8 cellular contexts compared by ENCODE assay signal in the genomic region with DNA sequence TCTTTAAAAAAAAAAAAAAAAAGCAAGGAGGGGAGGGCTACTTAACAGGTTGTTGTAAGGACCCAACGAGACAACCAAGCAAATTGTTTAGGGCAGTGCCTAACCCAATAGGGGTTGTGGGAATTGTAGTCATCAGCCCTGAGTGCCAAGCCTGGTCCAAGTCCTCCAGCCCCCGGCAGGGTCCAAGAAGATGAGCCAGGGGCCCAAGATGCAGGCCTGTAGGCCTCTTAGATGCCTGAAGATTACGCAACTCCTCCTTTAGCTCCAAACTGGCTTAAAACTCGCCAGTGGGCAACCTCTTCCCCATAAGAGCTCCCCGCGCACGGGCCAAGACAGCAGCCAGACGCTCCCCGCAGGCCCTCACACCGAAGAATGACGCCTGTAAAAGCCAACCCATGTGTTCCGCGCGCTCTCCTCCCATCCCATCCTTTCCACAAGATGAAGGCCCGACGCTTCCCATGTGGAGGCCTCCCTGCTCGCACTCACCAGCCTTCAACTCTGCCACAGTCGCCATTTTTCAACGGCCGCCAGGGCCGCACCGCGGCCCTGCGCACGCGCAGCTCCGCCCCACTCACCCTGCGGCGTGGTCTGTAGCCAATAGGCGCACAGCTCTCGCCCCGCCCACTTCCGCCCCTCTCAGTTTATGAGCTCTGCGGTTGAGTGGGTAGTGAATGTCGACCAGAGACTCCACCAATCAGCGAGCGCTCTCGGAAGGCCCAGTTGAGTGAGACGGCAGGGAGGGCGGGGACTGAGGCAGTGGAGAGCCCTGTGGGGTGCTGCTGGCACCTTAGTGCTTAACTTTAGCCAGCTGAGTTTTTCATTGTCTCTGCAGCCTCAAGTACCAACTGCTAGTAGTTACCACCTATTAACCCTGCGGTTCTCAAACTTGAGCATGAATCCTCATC. TPM values are rescaled to one million over a fixed set of nuclear protein-coding genes. Genes with fewer than 3 reads are reported as not detected.
DNase-seq lines count a peak whose midpoint lies in the region; ATAC-seq and TF ChIP-seq lines count a peak whose summit lies in the region.

A gene with protein sequence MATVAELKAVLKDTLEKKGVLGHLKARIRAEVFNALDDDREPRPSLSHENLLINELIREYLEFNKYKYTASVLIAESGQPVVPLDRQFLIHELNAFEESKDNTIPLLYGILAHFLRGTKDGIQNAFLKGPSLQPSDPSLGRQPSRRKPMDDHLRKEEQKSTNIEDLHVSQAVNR (minus strand): TSS at position 532 of the 905 bp plus-strand sequence. CDS start 18 bp downstream, at position 514.

- H3K4me1 Mint-ChIP-seq in activated T-cell treated with anti-CD3 and anti-CD28 coated beads, Interleukin-2, amount 50 U/mL, for 24 hours (ENCODE audit: low read depth), result peaks cover 39% of the 10 kb centered on the region

- in situ Hi-C loops in KBM-7 (cut with MboI; ENCODE audit: low pct_unique_long_range_greater_than_20kb, low sequenced_read_pairs), result no loop called here

- H3K27me3 Mint-ChIP-seq in activated T-cell treated with anti-CD3 and anti-CD28 coated beads, Interleukin-2, amount 50 U/mL, for 24 hours, result no peaks in the 10 kb centered on the region

- H3K36me3 ChIP-seq in esophagus (ENCODE audit: control insufficient read depth in 2 of 2, insufficient read depth in 2 of 2, low read length in 1 of 2), result peaks cover 0 to 2% of the 10 kb centered on the region in 2 donors
- peaks cover 0 to 1% of the 10 kb centered on the region in 2 donors for H3K36me3 ChIP-seq in muscle layer of duodenum (ENCODE audit: control insufficient read depth in 1 of 2, insufficient read depth in 2 of 2, low read length in 2 of 2)

- H3K27ac ChIP-seq in esophagus (ENCODE audit: low read depth in 2 of 2, low read length in 1 of 2), result peak within 1 kb of the TSS; percentile 87 to 94
- H3K27ac ChIP-seq in muscle layer of duodenum (ENCODE audit: low read length), result peak within 1 kb of the TSS; percentile 90

- WGBS in esophagus, 2 donors, result 0 to 1% methylated on average over 40 to 41 of the region's 41 CpGs

- H3K4me3 ChIP-seq in esophagus (ENCODE audit: low read depth in 1 of 2, low read length in 2 of 2) (peak within 1 kb of the TSS; percentile 83 to 92), muscle layer of duodenum (ENCODE audit: low read depth in 1 of 2, low read length in 2 of 2) (peak within 1 kb of the TSS; percentile 78 to 98)

- peak; percentile 91 for ATAC-seq in GM21717 (IDR thresholded peaks at IDR 0.05; ENCODE audit: unreplicated experiment)

- H3K4me1 ChIP-seq in esophagus (ENCODE audit: control insufficient read depth in 2 of 2, insufficient read depth in 2 of 2, low read length in 1 of 2), result no peaks in the 10 kb centered on the region
- peaks cover 5 to 25% of the 10 kb centered on the region in 2 donors for H3K4me1 ChIP-seq in muscle layer of duodenum (ENCODE audit: control insufficient read depth in 1 of 2, insufficient read depth in 2 of 2, low read length in 2 of 2)

- H3K36me3 Mint-ChIP-seq in activated T-cell treated with anti-CD3 and anti-CD28 coated beads, Interleukin-2, amount 50 U/mL, for 24 hours (ENCODE audit: low read depth), result peaks cover 30% of the 10 kb centered on the region

- H3K27me3 ChIP-seq in esophagus (ENCODE audit: control insufficient read depth in 1 of 2, insufficient read depth in 2 of 2, low read length in 2 of 2), result no peaks in the 10 kb centered on the region
- no peaks in the 10 kb centered on the region for H3K27me3 ChIP-seq in muscle layer of duodenum (ENCODE audit: low read depth, low read length)

- H3K4me3 Mint-ChIP-seq in activated T-cell treated with anti-CD3 and anti-CD28 coated beads, Interleukin-2, amount 50 U/mL, for 24 hours, result peak within 1 kb of the TSS; percentile 99

- H3K9me3 Mint-ChIP-seq in activated T-cell treated with anti-CD3 and anti-CD28 coated beads, Interleukin-2, amount 50 U/mL, for 24 hours, result no peaks in the 10 kb centered on the region

- DNase-seq in DMS53 treated with DMSO at 0.1 percent for 48 hours (lab: John Stamatoyannopoulos, UW; ENCODE audit: unreplicated experiment), result peak; percentile 92
- DNase-seq in KBM-7, result peak; percentile 99
- DNase-seq in activated T-cell treated with anti-CD3 and anti-CD28 coated beads, Interleukin-2, amount 50 U/mL, for 24 hours, result peak; percentile 99
- peak; percentile 100 for DNase-seq in stimulated activated CD8-positive, alpha-beta memory T cell treated with anti-CD3 and anti-CD28 coated beads, Interleukin-7, amount 100 ng/mL, for 4 hours (ENCODE audit: low read depth in 2 of 2)

- H3K9me3 ChIP-seq in esophagus (ENCODE audit: control insufficient read depth in 2 of 2, insufficient read depth in 1 of 2, low read depth in 1 of 2, low read length in 1 of 2) (no peaks in the 10 kb centered on the region), muscle layer of duodenum (ENCODE audit: control insufficient read depth in 1 of 2, low read length in 2 of 2) (no peaks in the 10 kb centered on the region)

- H3K27ac Mint-ChIP-seq in activated T-cell treated with anti-CD3 and anti-CD28 coated beads, Interleukin-2, amount 50 U/mL, for 24 hours, result peak within 1 kb of the TSS; percentile 100

TF ChIP-seq in PFSK-1, 5 proteins besides CTCF, POLR2A, EP300 and RAD21:
- TF ChIP-seq FOXP2 (optimal IDR thresholded peaks at IDR 0.05; ENCODE audit: borderline replicate concordance, extremely low read depth, extremely low read length, insufficient read depth) (no peak), TAF1 (IDR thresholded peaks at IDR 0.05; ENCODE audit: borderline replicate concordance, insufficient read depth, low read length) (peak; percentile 86; the same call in 1 of the 2 replicates), POLR2AphosphoS5 (IDR thresholded peaks at IDR 0.05; ENCODE audit: low read depth, low read length) (peak; percentile 73), SIN3A (IDR thresholded peaks at IDR 0.05; ENCODE audit: borderline replicate concordance, insufficient read depth, low read length) (no peak)

RNA-seq across cellular contexts. Expression of the gene that starts here (rescaled TPM):
- 10.5 TPM for polyA plus RNA-seq in PFSK-1 (2012; ENCODE audit: insufficient read length, low read depth)
- 10 to 100 TPM; 17.6 to 25.6 TPM for polyA plus RNA-seq in esophagus

Comparison
In these comparisons a context has a peak if more than half of its experiments do, and no peak if none do; other contexts are left out.
1. Peak in every context shown above with its lines: DNase-seq, ATAC-seq, H3K4me3 ChIP-seq and H3K27ac ChIP-seq.